Comparison of ENCODE assay signal across 12 cellular contexts in the genomic region with DNA sequence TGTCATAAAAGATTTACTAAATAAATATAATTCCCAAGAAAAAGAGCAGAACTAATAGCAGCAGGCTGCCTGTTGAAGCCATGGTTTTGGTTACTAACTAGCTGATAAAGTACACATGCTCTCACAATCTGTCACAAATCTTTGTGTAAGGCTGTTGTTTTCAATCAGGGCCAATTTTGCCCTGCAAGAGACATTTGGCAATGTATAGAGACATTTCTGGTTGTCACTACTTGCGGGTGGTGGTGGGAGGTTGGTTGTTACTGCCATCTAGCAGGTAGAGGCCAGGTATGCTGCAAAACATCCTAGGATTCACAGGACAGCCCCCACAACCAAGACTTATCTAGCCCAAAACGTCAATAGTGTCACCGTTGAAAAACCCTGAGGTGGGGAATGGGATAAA.
DNase-seq lines count a peak whose midpoint lies in the region; ATAC-seq lines count a peak whose summit lies in the region.
"Had no signal": no experiment of that assay in that cellular context is flagged by ENCODE, and none has a peak within 500 bp of the region (broad histone marks: within the 10 kb centered on the region; RNA-seq: fewer than 3 reads in every experiment).

No MANE protein-coding gene starts in this region.

- ATAC-seq in GM18868 (IDR thresholded peaks at IDR 0.05; ENCODE audit: unreplicated experiment): no peak
- ATAC-seq: Panc1 had no signal

- peak overlapping the region; percentile 49 for H3K27ac Mint-ChIP-seq in T-helper 1 cell treated with Interleukin-12 subunit alpha and Interleukin-12 subunit beta and Interleukin-4 antibody, amounts not matched to agents 30 μg/mL and 1 μg/mL, for 36 hours
- H3K27ac Mint-ChIP-seq in immature natural killer cell: peak overlapping the region; percentile 62 to 93 (median 87)

- H3K36me3 Mint-ChIP-seq in T-helper 1 cell treated with Interleukin-12 subunit alpha and Interleukin-12 subunit beta and Interleukin-4 antibody, amounts not matched to agents 30 μg/mL and 1 μg/mL, for 36 hours (ENCODE audit: low read depth): peaks cover 2% of the 10 kb centered on the region
- no peaks in the 10 kb centered on the region for H3K36me3 Mint-ChIP-seq in immature natural killer cell

- DNase-seq in T-helper 1 cell: no peak
- DNase-seq in G401 (ENCODE audit: low spot score): peak; percentile 74
- peak; percentile 42 for DNase-seq in SK-N-DZ (ENCODE audit: low spot score)
- peak in 2 of 3 donors; percentile 0 to 5 for DNase-seq in immature natural killer cell
- DNase-seq in SW 1271 (lab: John Stamatoyannopoulos, UW): no peak
- DNase-seq in HUDEP-2 (lab: John Stamatoyannopoulos, UW; ENCODE audit: unreplicated experiment in 76 of 76): no peak
- DNase-seq: head of caudate nucleus, Karpas-422, left cardiac atrium had no signal

- H3K4me1 Mint-ChIP-seq in T-helper 1 cell treated with Interleukin-12 subunit alpha and Interleukin-12 subunit beta and Interleukin-4 antibody, amounts not matched to agents 30 μg/mL and 1 μg/mL, for 36 hours (ENCODE audit: low read depth): peaks cover 20% of the 10 kb centered on the region
- peaks cover 32 to 43% of the 10 kb centered on the region in 2 donors for H3K4me1 Mint-ChIP-seq in immature natural killer cell

- H3K4me3 Mint-ChIP-seq in T-helper 1 cell treated with Interleukin-12 subunit alpha and Interleukin-12 subunit beta and Interleukin-4 antibody, amounts not matched to agents 30 μg/mL and 1 μg/mL, for 36 hours: no peak overlapping the region
- H3K4me3 Mint-ChIP-seq in immature natural killer cell: peak overlapping the region in 4 of 5 donors; percentile 20 to 87 (median 67)

- H3K27me3 Mint-ChIP-seq in T-helper 1 cell treated with Interleukin-12 subunit alpha and Interleukin-12 subunit beta and Interleukin-4 antibody, amounts not matched to agents 30 μg/mL and 1 μg/mL, for 36 hours (ENCODE audit: low read depth): no peaks in the 10 kb centered on the region
- peaks cover 0 to 4% (median 3%) of the 10 kb centered on the region in 3 donors for H3K27me3 Mint-ChIP-seq in immature natural killer cell (ENCODE audit: low read depth in 3 of 3)

- in situ Hi-C loops in G401 (cut with HindIII; ENCODE audit: low sequenced_read_pairs): no loop called here

- H3K9me3 Mint-ChIP-seq in T-helper 1 cell treated with Interleukin-12 subunit alpha and Interleukin-12 subunit beta and Interleukin-4 antibody, amounts not matched to agents 30 μg/mL and 1 μg/mL, for 36 hours: peaks cover 6% of the 10 kb centered on the region
- peaks cover 0 to 12% (median 0%) of the 10 kb centered on the region in 6 donors for H3K9me3 Mint-ChIP-seq in immature natural killer cell

Comparison
In these comparisons a context has a peak if more than half of its experiments do, and no peak if none do; other contexts are left out.
1. DNase-seq: peak in G401 (single experiment), SK-N-DZ (single experiment) and immature natural killer cell (2 of 3); none in T-helper 1 cell (0 of 5), SW 1271 (0 of 2) and HUDEP-2 (0 of 76).